ENCODE assay signal across 16 cellular contexts in the genomic region with DNA sequence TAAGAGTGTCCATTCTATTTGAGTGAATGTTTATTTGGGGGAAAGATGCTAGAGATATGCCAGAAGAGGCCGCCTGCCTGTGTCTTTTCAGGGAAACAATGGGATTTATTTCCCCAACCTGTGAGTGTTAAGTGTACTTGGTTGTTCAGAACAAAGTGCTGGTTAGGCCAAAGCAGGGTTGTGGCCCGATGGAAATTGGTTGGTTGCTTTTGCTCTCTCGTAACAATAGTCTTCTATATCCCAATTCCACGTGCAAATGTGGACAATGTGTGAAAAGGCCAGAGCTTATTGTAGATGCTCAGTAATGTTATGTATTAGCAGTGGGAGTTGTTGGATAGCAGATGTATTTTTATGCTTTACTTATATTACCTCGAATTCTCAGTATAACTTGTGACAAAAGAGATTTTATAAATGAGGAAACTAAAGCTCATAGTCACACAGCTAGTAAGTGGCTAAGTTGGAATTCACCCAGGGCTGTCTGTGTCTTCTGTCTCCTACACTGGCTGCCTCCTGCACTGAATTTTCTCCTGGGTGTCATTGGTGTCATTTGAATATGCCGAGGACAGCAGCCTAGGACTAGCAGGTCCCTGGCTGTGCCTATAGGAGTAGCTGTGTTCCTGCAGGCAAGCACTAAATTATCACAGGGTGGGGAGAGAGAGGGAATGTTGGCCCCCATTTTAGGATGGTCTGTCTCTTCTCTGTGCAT. TPM values are rescaled to one million over a fixed set of nuclear protein-coding genes. Genes with fewer than 3 reads are reported as not detected.
A peak's percentile ranks its signal among the peaks of the same experiment; 100 is the strongest.
DNase-seq lines count a peak whose midpoint lies in the region; ATAC-seq, FAIRE-seq and TF ChIP-seq lines count a peak whose summit lies in the region.
"Had no signal": no experiment of that assay in that cellular context is flagged by ENCODE, and none has a peak within 500 bp of the region (broad histone marks: within the 10 kb centered on the region; RNA-seq: fewer than 3 reads in every experiment).

No MANE protein-coding gene starts in this region.

- in situ Hi-C loops in K562 (cut with MboI): no loop called here

- H3K27ac ChIP-seq in H9 (ENCODE audit: insufficient read length, low read depth, low read length) (no peak overlapping the region), K562 (ENCODE audit: extremely low read depth, low read depth, low read length) (no peak overlapping the region), substantia nigra (ENCODE audit: low read depth, low read length, poor library complexity, severe bottlenecking) (peak overlapping the region; percentile 30)
- H3K27ac ChIP-seq: esophagus muscularis mucosa had no signal

- no peak overlapping the region for H4K5ac ChIP-seq in H9 (ENCODE audit: insufficient read length, low read depth, low read length)

- H3K36me3 ChIP-seq in K562 (ENCODE audit: control insufficient read depth, insufficient read depth, low read length): no peaks in the 10 kb centered on the region
- H3K36me3 ChIP-seq: esophagus muscularis mucosa had no signal

- 0 out of 4 replicates have a peak, but pooled peaks of 1 of the 2 experiments have one; percentile 8 for TF ChIP-seq RAD21 in K562 (CRISPR knock-in tag; conservative IDR thresholded peaks at IDR 0.05 in 1 of 2, IDR thresholded peaks at IDR 0.05 in 1 of 2)

- H3K9ac ChIP-seq in H9 (ENCODE audit: extremely low read depth, insufficient read length, low read length): no peak overlapping the region
- no peak overlapping the region for H3K9ac ChIP-seq in K562 (ENCODE audit: insufficient read depth in 1 of 2, low read depth in 2 of 2, low read length in 2 of 2)

- H2BK120ac ChIP-seq in H9 (ENCODE audit: low read depth, low read length, poor library complexity, severe bottlenecking): no peak overlapping the region

- H3K9me3 Mint-ChIP-seq in H9: peaks cover 8 to 12% of the 10 kb centered on the region in 2 experiments; a peak in 4 of 5 replicates

- no peaks in the 10 kb centered on the region for H3K23me2 ChIP-seq in H9 (ENCODE audit: insufficient read length, low read depth, low read length, poor library complexity, severe bottlenecking)

- no peak overlapping the region for H2BK5ac ChIP-seq in H9 (ENCODE audit: insufficient read length, low read length)

- no TSS peak for BruUV-seq in K562 (replicated peaks; lab: Mats Ljungman, UMichigan)

- DNase-seq in H9: peak; percentile 38
- DNase-seq in K562 (ENCODE audit: extremely low read depth in 1 of 4, low spot score in 3 of 4): no peak
- peak; percentile 37 for DNase-seq in inferior parietal cortex (ENCODE audit: extremely low spot score)
- DNase-seq in substantia nigra (lab: John Stamatoyannopoulos, UW): peak in 7 of 49 donors; percentile 4 to 24 (median 15)
- DNase-seq in NCI-H1417 treated with DMSO at 0.1 percent for 48 hours (lab: John Stamatoyannopoulos, UW): no peak
- no peak for DNase-seq in activated CD8-positive, alpha-beta memory T cell treated with anti-CD3 and anti-CD28 coated beads, Interleukin-2, amount 50 U/mL, for 4 hours
- DNase-seq: activated CD4-positive, CD25-positive, alpha-beta regulatory T cell; activated effector memory CD4-positive, alpha-beta T cell treated with Interleukin-2 at 50 U/mL for 16 hours; CD4-positive, CD25-positive, alpha-beta regulatory T cell; cortex of kidney; left colon; NCI-H1092; NCI-H2171 had no signal

- H3K18ac ChIP-seq in H9 (ENCODE audit: insufficient read length, low read depth, low read length): no peak overlapping the region

- H3K4me1 ChIP-seq in H9 (ENCODE audit: insufficient read depth, low read length) (no peaks in the 10 kb centered on the region), K562 (replicated peaks in 1 of 2; ENCODE audit: control insufficient read depth in 2 of 2, insufficient read depth in 2 of 2, low read length in 2 of 2) (no peaks in the 10 kb centered on the region; a peak in 1 of 5 replicates)

- no peaks in the 10 kb centered on the region for H3K79me1 ChIP-seq in H9 (ENCODE audit: insufficient read depth, low read depth, low read length, poor library complexity, severe bottlenecking)

- H2AK5ac ChIP-seq in H9 (ENCODE audit: insufficient read length, low read length): no peak overlapping the region

- no peak for TF ChIP-seq EP300 in K562 (IDR thresholded peaks at IDR 0.05; ENCODE audit: low read length)

- intact Hi-C loops in K562 (cut with micrococcal nuclease): no loop called here

- no peak for FAIRE-seq in K562 (lab: Jason Lieb, UNC)

- H3K4ac ChIP-seq in H9 (ENCODE audit: low read depth, low read length): no peak overlapping the region

- H3K4me1 Mint-ChIP-seq in H9: peaks cover 8 to 19% of the 10 kb centered on the region in 2 experiments

- H3K36me3 Mint-ChIP-seq in H9 (ENCODE audit: insufficient read depth in 1 of 3, low read depth in 3 of 3): peaks cover 11 to 17% (median 12%) of the 10 kb centered on the region in 3 experiments

- H3K23ac ChIP-seq in H9 (ENCODE audit: insufficient read length, low read depth, low read length): no peak overlapping the region

- no peak overlapping the region for H3K4me3 Mint-ChIP-seq in H9
- H3K4me3 Mint-ChIP-seq: T-helper 1 cell treated with Interleukin-12 subunit alpha and Interleukin-12 subunit beta and Interleukin-4 antibody, amounts not matched to agents 30 μg/mL and 1 μg/mL, for 36 hours had no signal

- CTCF ChIA-PET in K562 (lab: Yijun Ruan, JAX; ENCODE audit: low intra/inter-chr PET ratio): no interaction called here

- H2AFZ ChIP-seq in H9 (ENCODE audit: low read length): no peak overlapping the region
- H2AFZ ChIP-seq in K562 (ENCODE audit: low read depth, low read length): no peak overlapping the region

- POLR2A ChIA-PET in K562 (lab: Yijun Ruan, JAX): no interaction called here

- no peak overlapping the region for H4K91ac ChIP-seq in H9 (ENCODE audit: insufficient read length, low read depth, low read length)

- ATAC-seq in K562: peak; percentile 68
- no peak for ATAC-seq in HG03565 (IDR thresholded peaks at IDR 0.05; ENCODE audit: unreplicated experiment)

- H4K8ac ChIP-seq in H9 (replicated peaks; ENCODE audit: insufficient read length, low read depth, low read length): no peak overlapping the region

- H3K27me3 Mint-ChIP-seq in H9 (ENCODE audit: low read depth): no peaks in the 10 kb centered on the region
- H3K27me3 Mint-ChIP-seq: CD4-positive, CD25-positive, alpha-beta regulatory T cell had no signal

- no peaks in the 10 kb centered on the region for H3K27me3 ChIP-seq in H9 (ENCODE audit: insufficient read depth, low read length)
- H3K27me3 ChIP-seq in K562 (ENCODE audit: control insufficient read depth in 2 of 2, insufficient read depth in 2 of 2, low read length in 2 of 2): no peaks in the 10 kb centered on the region
- H3K27me3 ChIP-seq: esophagus muscularis mucosa had no signal

- TF ChIP-seq POLR2A in K562 (conservative IDR thresholded peaks at IDR 0.05): no peak

- WGBS in H9 (ENCODE audit: extremely low coverage, insufficient read length, low lambda C conversion rate): no CpG with 5 or more reads among the region's 6 CpGs
- WGBS in K562 (ENCODE audit: insufficient coverage, low coverage, missing lambda C conversion rate): 27% methylated on average over 6 of the region's 6 CpGs

- peaks cover 1% of the 10 kb centered on the region; the same call in 1 of the 2 replicates for H3K79me2 ChIP-seq in H9 (ENCODE audit: insufficient read depth, low read length)
- H3K79me2 ChIP-seq in K562 (ENCODE audit: control insufficient read depth, insufficient read depth, low read length): 0 out of 3 replicates have a peak, but pooled peaks cover 2% of the 10 kb centered on the region

- H3K56ac ChIP-seq in H9 (ENCODE audit: insufficient read length, low read depth, low read length): no peak overlapping the region

- no peak overlapping the region for H3K14ac ChIP-seq in H9 (ENCODE audit: insufficient read depth, low read length)

- no peak overlapping the region for H3K4me3 ChIP-seq in K562
- H3K4me3 ChIP-seq: esophagus muscularis mucosa had no signal

- H3T11ph ChIP-seq in H9 (ENCODE audit: low read length): no peak overlapping the region

- peak overlapping the region in 2 of 3 experiments; percentile 14 to 21; a peak in 2 of 7 replicates for H3K27ac Mint-ChIP-seq in H9
- H3K27ac Mint-ChIP-seq: T-helper 1 cell treated with Interleukin-12 subunit alpha and Interleukin-12 subunit beta and Interleukin-4 antibody, amounts not matched to agents 30 μg/mL and 1 μg/mL, for 36 hours had no signal

- H4K20me1 ChIP-seq in H9 (ENCODE audit: control insufficient read depth, insufficient read depth, insufficient read length): no peaks in the 10 kb centered on the region
- no peaks in the 10 kb centered on the region for H4K20me1 ChIP-seq in K562 (replicated peaks; ENCODE audit: control insufficient read depth, insufficient read depth, low read length)

- H3K9me1 ChIP-seq in K562 (ENCODE audit: control insufficient read depth, insufficient read depth, low read length): no peaks in the 10 kb centered on the region

- no peak overlapping the region for H2BK12ac ChIP-seq in H9 (ENCODE audit: insufficient read length, low read depth, low read length)

- TF ChIP-seq CTCF in H9 (conservative IDR thresholded peaks at IDR 0.05) (no peak), K562 (IDR thresholded peaks at IDR 0.05 in 2 of 3, conservative IDR thresholded peaks at IDR 0.05 in 1 of 3; ENCODE audit: insufficient read depth in 2 of 3, low read depth in 1 of 3, low read length in 3 of 3) (no peak)

- H3K9me3 ChIP-seq in H9 (ENCODE audit: control insufficient read depth, low read depth, low read length) (no peaks in the 10 kb centered on the region), K562 (replicated peaks; ENCODE audit: control insufficient read depth, insufficient read depth, low read depth, low read length) (no peaks in the 10 kb centered on the region)
- H3K9me3 ChIP-seq: esophagus muscularis mucosa had no signal

- H2BK15ac ChIP-seq in H9 (ENCODE audit: low read depth, low read length): no peak overlapping the region

- H3K4me2 ChIP-seq in H9 (ENCODE audit: insufficient read depth, insufficient read length, low read length) (no peak overlapping the region), K562 (ENCODE audit: insufficient read depth, low read length) (no peak overlapping the region)

- no peak overlapping the region for H2BK20ac ChIP-seq in H9 (ENCODE audit: low read depth, low read length, poor library complexity, severe bottlenecking)

RNA-seq across cellular contexts. Expression of a gene that starts 21.5 kb away (rescaled TPM):
- total RNA-seq in H9 (2021): 46.0 and 46.3 TPM in 2 replicates
- 14.2 and 23.6 TPM in 2 replicates for total RNA-seq in K562 (2011; cell fraction: chromatin; rRNA removed; ENCODE audit: low replicate concordance)
- total RNA-seq in K562 (2011; cell fraction: nucleolus; rRNA removed): 4.8 and 8.7 TPM in 2 replicates
- total RNA-seq in K562 (2011; cell fraction: nucleoplasm; rRNA removed): 10.3 and 12.5 TPM in 2 replicates
- 19.0 and 21.7 TPM in 2 replicates for total RNA-seq in K562 (2014; rRNA removed)
- total RNA-seq in K562 (2014; rRNA removed; fragmentation: Illumina TruSeq; extraction: Trizol): 28.3 and 30.7 TPM in 2 replicates
- total RNA-seq in K562 (2015; rRNA removed; fragmentation: Illumina TruSeq; extraction: Trizol): 32.4 and 34.8 TPM in 2 replicates
- 18.0 and 24.4 TPM in 2 replicates for total RNA-seq in K562 (2021)
- 12.9 and 15.1 TPM in 2 replicates for polyA plus RNA-seq in K562 (2011; rRNA removed)
- 5.0 and 9.3 TPM in 2 replicates for polyA plus RNA-seq in K562 (2011; cell fraction: cytosol; rRNA removed)
- polyA plus RNA-seq in K562 (2011; cell fraction: nucleus; rRNA removed): 9.5 and 11.1 TPM in 2 replicates
- polyA plus RNA-seq in K562 (2012): 15.4 and 15.6 TPM in 2 replicates
- 24.9 and 39.2 TPM in 2 replicates for polyA plus RNA-seq in K562 (2014; fragmentation: Illumina TruSeq; extraction: Trizol)
- 1 to 10 TPM; 5.2 to 6.0 TPM for polyA plus RNA-seq in K562 (2014; fragmentation: Nextera tagmentation; extraction: Ambion mirVana)
- 13.2 and 13.8 TPM in 2 replicates for polyA plus RNA-seq in K562 (2014; rRNA removed)
- polyA minus RNA-seq in K562 (2011; rRNA and poly(A)+ RNA removed): 68.5 and 72.9 TPM in 2 replicates
- 28.3 and 29.2 TPM in 2 replicates for polyA minus RNA-seq in K562 (2011; cell fraction: cytosol; rRNA and poly(A)+ RNA removed)
- 11.4 and 22.7 TPM in 2 replicates for polyA minus RNA-seq in K562 (2011; cell fraction: nucleus; rRNA and poly(A)+ RNA removed)

Comparison
In these comparisons a context has a peak if more than half of its experiments do, and no peak if none do; other contexts are left out.
1. DNase-seq: peak in H9 (single experiment) and inferior parietal cortex (single experiment); none in K562 (0 of 4), NCI-H1417 treated with DMSO at 0.1 percent for 48 hours (single experiment) and activated CD8-positive, alpha-beta memory T cell treated with anti-CD3 and anti-CD28 coated beads, Interleukin-2, amount 50 U/mL, for 4 hours (single experiment).